ENCODE assay signal across 2 cellular contexts in genomic region chr12:49030714-49031572, GRCh38.
TF ChIP-seq lines count a peak whose summit lies in the region.

No MANE protein-coding gene starts in this region.

TF ChIP-seq in SK-N-SH, 30 proteins besides CTCF, POLR2A, EP300 and RAD21 (continued from another document):
- TF ChIP-seq IRF3 (IDR thresholded peaks at IDR 0.05; ENCODE audit: low read depth, low read length) (no peak), YY1 (IDR thresholded peaks at IDR 0.05; ENCODE audit: low read depth) (no peak), EZH2phosphoT487 (IDR thresholded peaks at IDR 0.05; ENCODE audit: borderline replicate concordance, low read depth) (no peak), ZBTB33 (IDR thresholded peaks at IDR 0.05; ENCODE audit: borderline replicate concordance, low read depth) (no peak), MEF2A (IDR thresholded peaks at IDR 0.05; ENCODE audit: borderline replicate concordance, low read depth) (no peak), SMC3 (IDR thresholded peaks at IDR 0.05; ENCODE audit: low read depth, low read length) (no peak), FOSL2 (IDR thresholded peaks at IDR 0.05; ENCODE audit: borderline replicate concordance, low read depth) (no peak), TAF1 (IDR thresholded peaks at IDR 0.05; ENCODE audit: borderline replicate concordance, low read depth, low read length) (no peak), POLR2AphosphoS5 (IDR thresholded peaks at IDR 0.05; ENCODE audit: low read depth, low read length) (no peak), REST (IDR thresholded peaks at IDR 0.05; ENCODE audit: low read depth, low read length) (no peak), SIN3A (IDR thresholded peaks at IDR 0.05; ENCODE audit: borderline replicate concordance, low read depth, low read length) (no peak), FOXM1 (IDR thresholded peaks at IDR 0.05; ENCODE audit: low read depth) (no peak), GATA2 (CRISPR knock-in tag; IDR thresholded peaks at IDR 0.05) (no peak), RFX5 (IDR thresholded peaks at IDR 0.05; ENCODE audit: low read length) (no peak)

TF ChIP-seq in SK-N-SH treated with all-trans-retinoic acid at 6 μM for 48 hours, 23 proteins besides CTCF, POLR2A, EP300 and RAD21 (continued from another document):
- TF ChIP-seq TSHZ2 (CRISPR knock-in tag; IDR thresholded peaks at IDR 0.05): no peak
- TF ChIP-seq ZFP3 (CRISPR knock-in tag; IDR thresholded peaks at IDR 0.05): no peak
- no peak for TF ChIP-seq ISL1 (CRISPR knock-in tag; IDR thresholded peaks at IDR 0.05)
- no peak for TF ChIP-seq RARB (CRISPR knock-in tag; IDR thresholded peaks at IDR 0.05)
- TF ChIP-seq BACH2 (CRISPR knock-in tag; IDR thresholded peaks at IDR 0.05; ENCODE audit: borderline replicate concordance): no peak
- TF ChIP-seq PATZ1 (CRISPR knock-in tag; IDR thresholded peaks at IDR 0.05; ENCODE audit: borderline replicate concordance): no peak
- no peak for TF ChIP-seq CSRNP3 (CRISPR knock-in tag; IDR thresholded peaks at IDR 0.05)
- no peak for TF ChIP-seq GLIS3 (CRISPR knock-in tag; IDR thresholded peaks at IDR 0.05)
- TF ChIP-seq ZC3H10 (CRISPR knock-in tag; IDR thresholded peaks at IDR 0.05): no peak
- TF ChIP-seq TOX (CRISPR knock-in tag; IDR thresholded peaks at IDR 0.05; ENCODE audit: borderline replicate concordance): no peak
- TF ChIP-seq ARNTL (CRISPR knock-in tag; IDR thresholded peaks at IDR 0.05; ENCODE audit: borderline replicate concordance, low read depth): no peak
- no peak for TF ChIP-seq ZNF70 (CRISPR knock-in tag; IDR thresholded peaks at IDR 0.05)
- no peak for TF ChIP-seq POU6F1 (CRISPR knock-in tag; IDR thresholded peaks at IDR 0.05; ENCODE audit: borderline replicate concordance, low read depth)
- TF ChIP-seq PPARA (CRISPR knock-in tag; IDR thresholded peaks at IDR 0.05; ENCODE audit: borderline replicate concordance): no peak
- TF ChIP-seq CREB5 (CRISPR knock-in tag; IDR thresholded peaks at IDR 0.05; ENCODE audit: low read depth): no peak
- no peak for TF ChIP-seq ZNF8 (CRISPR knock-in tag; IDR thresholded peaks at IDR 0.05)
